Comparison of ENCODE assay signal across 1 cellular context in genomic region chr1:203684077-203684476, GRCh38.
TF ChIP-seq lines count a peak whose summit lies in the region.

No MANE protein-coding gene starts in this region.

TF ChIP-seq in HepG2, 621 proteins besides CTCF, POLR2A, EP300 and RAD21:
- TF ChIP-seq TBX2 (CRISPR knock-in tag; IDR thresholded peaks at IDR 0.05; ENCODE audit: borderline replicate concordance) (no peak), USF2 (IDR thresholded peaks at IDR 0.05; ENCODE audit: low read depth, low read length) (no peak), USF2 (CRISPR knock-in tag; IDR thresholded peaks at IDR 0.05; ENCODE audit: borderline replicate concordance) (no peak), ZNF557 (CRISPR knock-in tag; IDR thresholded peaks at IDR 0.05) (no peak), SRY (CRISPR knock-in tag; IDR thresholded peaks at IDR 0.05) (no peak), MTA3 (CRISPR knock-in tag; IDR thresholded peaks at IDR 0.05) (no peak), ZNF414 (CRISPR knock-in tag; IDR thresholded peaks at IDR 0.05) (no peak), ZNF367 (CRISPR knock-in tag; IDR thresholded peaks at IDR 0.05; ENCODE audit: borderline replicate concordance) (no peak), SRSF4 (IDR thresholded peaks at IDR 0.05; ENCODE audit: low read depth, low read length, poor library complexity, severe bottlenecking) (no peak), ZFP82 (CRISPR knock-in tag; IDR thresholded peaks at IDR 0.05; ENCODE audit: borderline replicate concordance) (no peak), ZNF430 (CRISPR knock-in tag; IDR thresholded peaks at IDR 0.05) (no peak), CBFB (CRISPR knock-in tag; IDR thresholded peaks at IDR 0.05) (no peak), ZNF678 (CRISPR knock-in tag; IDR thresholded peaks at IDR 0.05) (no peak), ZNF724P (CRISPR knock-in tag; IDR thresholded peaks at IDR 0.05; ENCODE audit: borderline replicate concordance) (no peak), AGO1 (IDR thresholded peaks at IDR 0.05; ENCODE audit: low read depth, low read length, poor library complexity, severe bottlenecking) (no peak), SIN3A (IDR thresholded peaks at IDR 0.05; ENCODE audit: borderline replicate concordance, low read depth, low read length) (no peak), CREB3 (CRISPR knock-in tag; IDR thresholded peaks at IDR 0.05) (no peak), MAZ (IDR thresholded peaks at IDR 0.05; ENCODE audit: borderline replicate concordance, low read depth, low read length) (no peak), MAZ (CRISPR knock-in tag; IDR thresholded peaks at IDR 0.05; ENCODE audit: low read depth) (no peak), ZNF841 (CRISPR knock-in tag; IDR thresholded peaks at IDR 0.05; ENCODE audit: borderline replicate concordance) (no peak)
TF ChIP-seq in HepG2: peak in this region for 0.
